In genomic region chr12:72511493-72511892, GRCh38 we compare ENCODE assay signal across 2 cellular contexts.
TF ChIP-seq lines count a peak whose summit lies in the region.

No MANE protein-coding gene starts in this region.

TF ChIP-seq in A549, 52 proteins besides CTCF, POLR2A, EP300 and RAD21:
- TF ChIP-seq MAFK (IDR thresholded peaks at IDR 0.05; ENCODE audit: partially characterized antibody) (peak; percentile 63), FOXS1 (CRISPR knock-in tag; IDR thresholded peaks at IDR 0.05) (no peak)

TF ChIP-seq in GM23338, 12 proteins besides CTCF, POLR2A, EP300 and RAD21:
- TF ChIP-seq NANOG (IDR thresholded peaks at IDR 0.05; ENCODE audit: borderline replicate concordance): no peak
- no peak for TF ChIP-seq ZNF331 (CRISPR knock-in tag; IDR thresholded peaks at IDR 0.05; ENCODE audit: low read depth)
- TF ChIP-seq REST (IDR thresholded peaks at IDR 0.05; ENCODE audit: unreplicated experiment): no peak
- no peak for TF ChIP-seq JUNB (IDR thresholded peaks at IDR 0.05; ENCODE audit: unreplicated experiment)
- TF ChIP-seq EZH2phosphoT487 (IDR thresholded peaks at IDR 0.05; ENCODE audit: unreplicated experiment): no peak
- no peak for TF ChIP-seq CREB1 (CRISPR knock-in tag; IDR thresholded peaks at IDR 0.05; ENCODE audit: low read depth)
- no peak for TF ChIP-seq POLR2AphosphoS5 (IDR thresholded peaks at IDR 0.05; ENCODE audit: low read depth)
- TF ChIP-seq STAT1 (IDR thresholded peaks at IDR 0.05; ENCODE audit: unreplicated experiment): no peak
- no peak for TF ChIP-seq EZH2 (IDR thresholded peaks at IDR 0.05; ENCODE audit: low read depth, unreplicated experiment)
- no peak for TF ChIP-seq ETS1 (IDR thresholded peaks at IDR 0.05)
- no peak for TF ChIP-seq ZNF462 (CRISPR knock-in tag; IDR thresholded peaks at IDR 0.05)
TF ChIP-seq in GM23338: peak in this region for 0.
